ENCODE assay signal across 11 cellular contexts in the genomic region with DNA sequence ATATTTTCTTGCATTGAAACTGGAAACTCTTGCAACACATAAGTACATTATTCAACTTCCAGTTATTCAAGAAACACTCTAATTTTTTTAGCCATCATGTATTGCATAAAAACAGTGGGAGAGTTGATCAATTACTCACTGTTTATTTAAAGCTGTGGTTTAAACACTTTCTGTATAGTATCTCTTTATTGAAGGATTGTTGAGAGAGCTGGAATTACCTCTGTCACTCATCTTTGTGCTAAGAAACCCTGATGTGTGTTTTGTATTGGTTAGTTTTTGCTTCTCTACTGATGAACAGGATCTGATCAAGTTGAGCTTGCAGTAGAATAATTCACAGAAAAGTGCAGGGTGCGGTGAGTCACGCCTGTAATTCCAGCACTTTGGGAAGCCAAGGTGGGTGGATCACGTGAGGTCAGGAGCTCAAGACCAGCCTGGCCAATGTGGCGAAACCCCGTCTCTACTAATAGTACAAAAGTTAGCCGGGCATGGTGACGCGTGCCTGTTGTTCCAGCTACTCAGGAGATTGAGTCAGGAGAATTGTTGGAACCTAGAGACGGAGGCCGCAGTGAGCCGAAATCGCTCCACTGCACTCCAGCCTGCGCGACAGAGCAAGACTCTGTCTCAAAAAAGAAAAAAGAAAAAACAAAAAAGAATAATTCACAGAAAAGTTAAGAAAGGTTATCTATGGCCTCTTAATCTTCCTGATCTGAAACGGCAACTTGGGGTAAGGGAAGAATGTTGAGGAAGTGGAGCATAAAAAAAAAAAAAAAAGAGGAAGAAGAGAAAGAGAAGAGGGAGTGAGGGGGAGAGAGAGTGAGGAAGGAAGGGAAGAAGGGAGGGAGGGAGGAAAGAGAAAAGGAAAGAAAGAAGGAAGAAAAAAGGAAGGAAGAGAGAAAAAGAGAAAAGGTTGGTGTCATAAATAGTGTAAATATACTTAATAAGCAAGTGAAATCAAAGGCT.
DNase-seq lines count a peak whose midpoint lies in the region; ATAC-seq, FAIRE-seq and TF ChIP-seq lines count a peak whose summit lies in the region.
"Had no signal": no experiment of that assay in that cellular context is flagged by ENCODE, and none has a peak within 500 bp of the region (broad histone marks: within the 10 kb centered on the region; RNA-seq: fewer than 3 reads in every experiment).

No MANE protein-coding gene starts in this region.

- in situ Hi-C loops in brain microvascular endothelial cell (cut with HindIII; ENCODE audit: low pct_ligation_motif_present, low sequenced_read_pairs) = no loop called here

- peak; percentile 56 for FAIRE-seq in GM12891 (lab: Jason Lieb, UNC)

- TF ChIP-seq CTCF in NB4 (IDR thresholded peaks at IDR 0.05; ENCODE audit: low read depth, low read length) = no peak
- no peak for TF ChIP-seq CTCF in brain microvascular endothelial cell (IDR thresholded peaks at IDR 0.05; ENCODE audit: low read depth, low read length, missing control alignments)

- ATAC-seq in GM19455 (IDR thresholded peaks at IDR 0.05; ENCODE audit: unreplicated experiment) (no peak), HG03108 (IDR thresholded peaks at IDR 0.05; ENCODE audit: unreplicated experiment) (no peak)

- H3K36me3 ChIP-seq in brain microvascular endothelial cell (replicated peaks) = no peaks in the 10 kb centered on the region

- no peaks in the 10 kb centered on the region for H3K27me3 ChIP-seq in brain microvascular endothelial cell (replicated peaks)

- intact Hi-C loops in posterior vena cava (cut with DNase I) = no loop called here

- TF ChIP-seq POLR2A in GM12891 (IDR thresholded peaks at IDR 0.05; ENCODE audit: low read depth, low read length) (no peak), NB4 (IDR thresholded peaks at IDR 0.05; ENCODE audit: extremely low read depth, insufficient read length) (no peak)

- no peak overlapping the region for H3K27ac ChIP-seq in brain microvascular endothelial cell

- DNase-seq in GM12891 (ENCODE audit: insufficient read length, low spot score) = no peak
- peak; percentile 81 for DNase-seq in NB4 (ENCODE audit: low read depth)
- peak; percentile 12 for DNase-seq in brain microvascular endothelial cell
- peak; percentile 60 for DNase-seq in posterior vena cava (ENCODE audit: low spot score)
- DNase-seq in iPS-NIHi11 (ENCODE audit: low spot score) = no peak
- no peak for DNase-seq in NCI-H2227 (lab: John Stamatoyannopoulos, UW; ENCODE audit: unreplicated experiment)
- DNase-seq: NCI-H2227 treated with DMSO at 0.1 percent for 48 hours; stimulated activated CD4-positive, alpha-beta T cell treated with anti-CD3 and anti-CD28 coated beads, Interleukin-2, amount 100 ng/mL, for 24 hours; SW 1271 had no signal

- H3K4me3 ChIP-seq in NB4 (ENCODE audit: low read depth, low read length) (peak overlapping the region; percentile 8), brain microvascular endothelial cell (ENCODE audit: low read depth, low read length) (no peak overlapping the region)

TF ChIP-seq in GM12891, 5 proteins besides CTCF, POLR2A, EP300 and RAD21:
- no peak for TF ChIP-seq TAF1 (IDR thresholded peaks at IDR 0.05; ENCODE audit: low read depth, low read length)
- TF ChIP-seq PAX5 (IDR thresholded peaks at IDR 0.05; ENCODE audit: insufficient read depth, low read length, severe bottlenecking) = no peak
- TF ChIP-seq POLR2AphosphoS5 (IDR thresholded peaks at IDR 0.05; ENCODE audit: low read depth, low read length) = no peak
- no peak for TF ChIP-seq SPI1 (IDR thresholded peaks at IDR 0.05; ENCODE audit: low read depth, low read length)
- no peak for TF ChIP-seq POU2F2 (IDR thresholded peaks at IDR 0.05; ENCODE audit: low read depth, low read length)
TF ChIP-seq in GM12891: peak in this region for 0.

Comparison
In these comparisons a context has a peak if more than half of its experiments do, and no peak if none do; other contexts are left out.
1. DNase-seq: peak in NB4 (single experiment), brain microvascular endothelial cell (single experiment) and posterior vena cava (single experiment); none in GM12891 (single experiment), iPS-NIHi11 (single experiment) and NCI-H2227 (single experiment).